In the genomic region with DNA sequence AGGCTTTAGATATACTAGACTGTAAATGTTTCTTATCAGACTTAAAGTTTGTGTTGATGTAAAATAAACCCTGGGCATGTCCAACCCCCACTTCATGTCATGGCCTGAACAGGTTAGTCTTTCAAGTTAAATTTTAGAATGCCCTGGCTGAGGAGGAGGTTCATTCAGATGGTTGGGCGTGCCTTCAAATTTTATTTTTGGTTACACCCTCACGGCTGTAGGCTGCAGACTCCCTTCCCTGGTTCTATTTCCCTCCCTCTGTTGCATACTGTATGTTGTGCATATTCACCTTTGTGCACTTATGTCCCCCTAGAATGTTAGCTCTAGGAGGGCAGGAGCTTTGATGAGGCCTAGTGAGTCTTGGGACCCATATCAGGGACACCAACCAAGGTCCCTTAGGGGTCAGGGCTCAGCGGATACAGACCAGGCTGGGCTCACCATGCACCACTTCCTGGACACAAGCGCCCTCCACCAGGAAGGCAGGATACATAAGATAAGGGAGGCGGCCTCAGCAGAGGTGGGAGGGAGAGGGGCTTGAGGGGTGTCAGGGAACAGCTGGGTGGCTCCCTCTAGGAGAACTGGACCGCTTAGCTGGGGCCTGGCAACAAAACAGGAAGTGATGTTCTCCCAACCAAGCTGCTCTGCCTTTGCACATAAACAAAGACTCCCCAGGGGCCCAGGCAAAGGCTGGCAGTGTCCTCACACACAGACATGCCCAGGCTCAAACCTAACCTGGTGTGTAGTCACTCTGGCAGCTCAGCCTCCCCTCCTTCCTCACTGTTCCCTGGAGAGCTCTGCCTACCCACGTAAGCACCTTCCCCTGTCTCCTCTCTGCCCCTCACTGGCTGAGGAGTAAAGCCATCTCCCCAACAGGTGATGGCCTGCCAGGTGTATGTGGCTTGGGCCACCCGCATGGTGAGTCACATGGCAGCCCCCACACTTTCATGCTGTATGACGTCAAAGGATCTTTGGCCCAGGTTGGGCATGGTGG, we compare ENCODE assay signal across 9 cellular contexts. TPM values are rescaled to one million over a fixed set of nuclear protein-coding genes. Genes with fewer than 3 reads are reported as not detected.
DNase-seq lines count a peak whose midpoint lies in the region; ATAC-seq and TF ChIP-seq lines count a peak whose summit lies in the region.
"Had no signal": no experiment of that assay in that cellular context is flagged by ENCODE, and none has a peak within 500 bp of the region (broad histone marks: within the 10 kb centered on the region; RNA-seq: fewer than 3 reads in every experiment).

No MANE protein-coding gene starts in this region.

- no peaks in the 10 kb centered on the region for H3K27me3 ChIP-seq in endodermal cell (ENCODE audit: control insufficient read depth, insufficient read depth, low read length, poor library complexity, severe bottlenecking)
- H3K27me3 ChIP-seq in prostate gland (replicated peaks; ENCODE audit: insufficient read depth), result no peaks in the 10 kb centered on the region

- H3K36me3 ChIP-seq in endodermal cell (ENCODE audit: control insufficient read depth, insufficient read depth, low read length) (no peaks in the 10 kb centered on the region), prostate gland (no peaks in the 10 kb centered on the region)

- no peak overlapping the region for H3K9ac ChIP-seq in endodermal cell (ENCODE audit: extremely low read depth, low read length, poor library complexity, severe bottlenecking)

- TF ChIP-seq POLR2A in prostate gland (IDR thresholded peaks at IDR 0.05), result no peak

- 90 to 93% methylated on average over 3 to 9 of the region's 9 CpGs for WGBS in endodermal cell (ENCODE audit: insufficient coverage in 1 of 2, insufficient read length in 1 of 2), 2 experiments
- 47% methylated on average over 9 of the region's 9 CpGs for WGBS in prostate gland

- intact Hi-C loops in prostate gland (cut with DNase I), result no loop called here
- intact Hi-C loops in sciatic nerve (cut with DNase I), result no loop called here
- intact Hi-C loops in Calu3 (cut with micrococcal nuclease; ENCODE audit: unreplicated experiment), result no loop called here

- H3K9me3 Mint-ChIP-seq in endodermal cell (peaks cover 3% of the 10 kb centered on the region), Calu3 (ENCODE audit: low read depth, unreplicated experiment) (no peaks in the 10 kb centered on the region)

- H3K4me1 Mint-ChIP-seq in endodermal cell, result peaks cover 11% of the 10 kb centered on the region
- peaks cover 9% of the 10 kb centered on the region for H3K4me1 Mint-ChIP-seq in Calu3 (ENCODE audit: low read depth, unreplicated experiment)

- H3K4me3 Mint-ChIP-seq in endodermal cell, result no peak overlapping the region
- H3K4me3 Mint-ChIP-seq in Calu3 (ENCODE audit: low read depth, unreplicated experiment), result no peak overlapping the region

- H3K4me3 ChIP-seq in endodermal cell (ENCODE audit: low read length), result no peak overlapping the region
- no peak overlapping the region for H3K4me3 ChIP-seq in prostate gland

- H3K27me3 Mint-ChIP-seq in endodermal cell (ENCODE audit: insufficient read depth) (peaks cover 5% of the 10 kb centered on the region), Calu3 (ENCODE audit: unreplicated experiment) (peaks cover 14% of the 10 kb centered on the region)

- no peak for ATAC-seq in sciatic nerve

- TF ChIP-seq CTCF in endodermal cell (conservative IDR thresholded peaks at IDR 0.05) (no peak), prostate gland (IDR thresholded peaks at IDR 0.05) (no peak), Calu3 (IDR thresholded peaks at IDR 0.05; ENCODE audit: unreplicated experiment) (no peak)

- CTCF ChIA-PET in Calu3 (lab: Charles Lee), result no interaction called here

- H3K27ac ChIP-seq in endodermal cell (ENCODE audit: low read depth, low read length) (no peak overlapping the region), prostate gland (peak overlapping the region in 1 of 2 donors; percentile 60)

- H3K27ac Mint-ChIP-seq in endodermal cell (no peak overlapping the region), Calu3 (ENCODE audit: unreplicated experiment) (no peak overlapping the region)

- H3K4me1 ChIP-seq in endodermal cell (ENCODE audit: control insufficient read depth, insufficient read depth, low read length), result no peaks in the 10 kb centered on the region
- no peaks in the 10 kb centered on the region for H3K4me1 ChIP-seq in prostate gland (replicated peaks)

- BruUV-seq in Calu3 (replicated peaks; lab: Mats Ljungman, UMichigan), result no TSS peak

- DNase-seq in NCI-H2081 (lab: John Stamatoyannopoulos, UW), result peak; percentile 22 to 67
- DNase-seq in NCI-H2081 treated with DMSO at 0.1 percent for 48 hours (lab: John Stamatoyannopoulos, UW), result no peak
- peak; percentile 98 for DNase-seq in NCI-H2171 treated with DMSO at 0.1 percent for 48 hours (lab: John Stamatoyannopoulos, UW)
- peak; percentile 79 for DNase-seq in endodermal cell
- DNase-seq in prostate gland (ENCODE audit: low spot score), result peak; percentile 55
- no peak for DNase-seq in sciatic nerve (ENCODE audit: low spot score)
- DNase-seq in Calu3, result no peak
- no peak for DNase-seq in retina
- DNase-seq: 8988T had no signal

- H3K36me3 Mint-ChIP-seq in endodermal cell (ENCODE audit: low read depth) (no peaks in the 10 kb centered on the region), Calu3 (ENCODE audit: insufficient read depth, unreplicated experiment) (peaks cover 13% of the 10 kb centered on the region)

- H3K9me3 ChIP-seq in endodermal cell (ENCODE audit: control insufficient read depth, low read length) (no peaks in the 10 kb centered on the region), prostate gland (no peaks in the 10 kb centered on the region)

RNA-seq across cellular contexts. Expression of a gene that starts 5.7 kb away (rescaled TPM):
- 10 to 100 TPM; 20.7 to 20.9 TPM for total RNA-seq in endodermal cell
- polyA plus RNA-seq in endodermal cell (2013, experiment 1 of 2), result 25.4 TPM
- polyA plus RNA-seq in endodermal cell (2013, experiment 2 of 2), result 24.1 TPM
- 10 to 100 TPM; 22.2 to 48.3 TPM for total RNA-seq in prostate gland
- total RNA-seq in sciatic nerve, result 31.0 TPM
- 18.7 and 21.9 TPM in 2 replicates for total RNA-seq in Calu3 (2022)

Comparison
In these comparisons a context has a peak if more than half of its experiments do, and no peak if none do; other contexts are left out.
1. DNase-seq: peak in NCI-H2081 (2 of 2), NCI-H2171 treated with DMSO at 0.1 percent for 48 hours (single experiment), endodermal cell (single experiment) and prostate gland (single experiment); none in NCI-H2081 treated with DMSO at 0.1 percent for 48 hours (single experiment), sciatic nerve (single experiment), Calu3 (single experiment) and retina (single experiment).